In the genomic region with DNA sequence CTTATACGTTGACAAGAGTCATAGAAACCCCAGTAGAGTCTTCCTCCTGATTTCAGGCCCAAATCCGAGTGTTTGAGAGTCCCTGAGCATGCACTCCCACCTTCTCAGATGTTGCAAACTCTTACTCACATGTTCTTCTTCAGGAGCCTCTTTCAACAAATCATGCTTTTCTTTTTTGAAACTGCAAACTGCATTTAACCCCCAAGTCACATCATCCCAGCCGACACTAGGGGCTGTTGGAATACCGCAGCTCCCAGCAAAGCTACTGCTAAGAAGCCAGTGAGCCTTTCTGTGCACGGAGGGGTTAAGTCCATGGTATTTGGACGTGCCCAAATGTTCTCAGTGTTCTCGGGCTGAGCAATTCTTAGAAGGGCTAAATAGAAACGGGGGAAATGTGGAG, we compare ENCODE assay signal across 9 cellular contexts.
DNase-seq lines count a peak whose midpoint lies in the region; ATAC-seq and TF ChIP-seq lines count a peak whose summit lies in the region.
"Had no signal": no experiment of that assay in that cellular context is flagged by ENCODE, and none has a peak within 500 bp of the region (broad histone marks: within the 10 kb centered on the region; RNA-seq: fewer than 3 reads in every experiment).

No MANE protein-coding gene starts in this region.

- CTCF ChIA-PET in HEK293 (lab: Yijun Ruan, JAX) = no interaction called here

- no peaks in the 10 kb centered on the region for H3K27me3 ChIP-seq in gastrocnemius medialis

- H3K36me3 ChIP-seq in HEK293 (ENCODE audit: control insufficient read depth in 2 of 2, insufficient read depth in 1 of 2, low read length in 2 of 2) (no peaks in the 10 kb centered on the region), gastrocnemius medialis (no peaks in the 10 kb centered on the region)

- H3K4me3 ChIP-seq in HEK293 (ENCODE audit: low read depth, low read length) (no peak overlapping the region), gastrocnemius medialis (peak overlapping the region; percentile 20 to 46 (median 38))

- H3K36me3 Mint-ChIP-seq in chondrocyte (ENCODE audit: low read depth) = peaks cover 2% of the 10 kb centered on the region

- POLR2A ChIA-PET in HEK293 (lab: Yijun Ruan, JAX) = no interaction called here

- TF ChIP-seq CTCF in HEK293 (tag by site-specific recombination; IDR thresholded peaks at IDR 0.05) (peak; percentile 58; the same call in 1 of the 2 replicates), chondrocyte (IDR thresholded peaks at IDR 0.05) (peak; percentile 61), gastrocnemius medialis (IDR thresholded peaks at IDR 0.05 in 4 of 5, conservative IDR thresholded peaks at IDR 0.05 in 1 of 5) (no peak)

- H3K27me3 Mint-ChIP-seq in chondrocyte (ENCODE audit: low read depth) = no peaks in the 10 kb centered on the region

- peak overlapping the region; percentile 88 for H3K27ac Mint-ChIP-seq in chondrocyte (ENCODE audit: unreplicated experiment)

- peak overlapping the region; percentile 62 for H3K4me3 Mint-ChIP-seq in chondrocyte (ENCODE audit: unreplicated experiment)

- no peak for TF ChIP-seq POLR2A in gastrocnemius medialis (IDR thresholded peaks at IDR 0.05)

- peak overlapping the region; percentile 92 for H3K27ac ChIP-seq in HEK293 (ENCODE audit: extremely low read depth, low read depth, low read length)
- H3K27ac ChIP-seq in gastrocnemius medialis = peak overlapping the region; percentile 83 to 91 (median 85)

- H3K4me1 ChIP-seq in HEK293 (ENCODE audit: control insufficient read depth, insufficient read depth, low read length) (peaks cover 11% of the 10 kb centered on the region), gastrocnemius medialis (peaks cover 43 to 64% of the 10 kb centered on the region in 2 donors)

- DNase-seq in chondrocyte (ENCODE audit: low spot score) = no peak
- DNase-seq in iPS-NIHi7 (ENCODE audit: extremely low spot score) = peak; percentile 50
- peak in 1 of 2 donors; percentile 55 for DNase-seq in gastrocnemius medialis
- DNase-seq in T-helper 9 cell = no peak
- no peak for DNase-seq in epidermal melanocyte (ENCODE audit: insufficient read length, low spot score)
- DNase-seq: MM.1S had no signal

- ATAC-seq in gastrocnemius medialis = peak; percentile 23 to 59
- no peak for ATAC-seq in GM19455 (IDR thresholded peaks at IDR 0.05; ENCODE audit: unreplicated experiment)
- ATAC-seq in GM21723 (IDR thresholded peaks at IDR 0.05; ENCODE audit: unreplicated experiment) = no peak

- no peaks in the 10 kb centered on the region for H3K9me3 Mint-ChIP-seq in chondrocyte (ENCODE audit: low read depth)

- intact Hi-C loops in gastrocnemius medialis (cut with DNase I; ENCODE audit: low total_unique reads) = loop anchor here (2.0 to 5.0 kb wide), 4 partner anchors 16 to 324 kb away; no protein-coding TSS in a partner anchor

- H3K9me3 ChIP-seq in HEK293 (ENCODE audit: control insufficient read depth, insufficient read depth, low read depth, low read length) = no peaks in the 10 kb centered on the region
- H3K9me3 ChIP-seq in gastrocnemius medialis = no peaks in the 10 kb centered on the region

- in situ Hi-C loops in gastrocnemius medialis (cut with MboI; ENCODE audit: low sequenced_read_pairs in 4 of 4) = no loop called here

- H3K4me1 Mint-ChIP-seq in chondrocyte (ENCODE audit: low read depth) = peaks cover 47% of the 10 kb centered on the region

TF ChIP-seq in HEK293, 187 proteins besides CTCF, POLR2A, EP300 and RAD21:
- TF ChIP-seq, protein P1, sequence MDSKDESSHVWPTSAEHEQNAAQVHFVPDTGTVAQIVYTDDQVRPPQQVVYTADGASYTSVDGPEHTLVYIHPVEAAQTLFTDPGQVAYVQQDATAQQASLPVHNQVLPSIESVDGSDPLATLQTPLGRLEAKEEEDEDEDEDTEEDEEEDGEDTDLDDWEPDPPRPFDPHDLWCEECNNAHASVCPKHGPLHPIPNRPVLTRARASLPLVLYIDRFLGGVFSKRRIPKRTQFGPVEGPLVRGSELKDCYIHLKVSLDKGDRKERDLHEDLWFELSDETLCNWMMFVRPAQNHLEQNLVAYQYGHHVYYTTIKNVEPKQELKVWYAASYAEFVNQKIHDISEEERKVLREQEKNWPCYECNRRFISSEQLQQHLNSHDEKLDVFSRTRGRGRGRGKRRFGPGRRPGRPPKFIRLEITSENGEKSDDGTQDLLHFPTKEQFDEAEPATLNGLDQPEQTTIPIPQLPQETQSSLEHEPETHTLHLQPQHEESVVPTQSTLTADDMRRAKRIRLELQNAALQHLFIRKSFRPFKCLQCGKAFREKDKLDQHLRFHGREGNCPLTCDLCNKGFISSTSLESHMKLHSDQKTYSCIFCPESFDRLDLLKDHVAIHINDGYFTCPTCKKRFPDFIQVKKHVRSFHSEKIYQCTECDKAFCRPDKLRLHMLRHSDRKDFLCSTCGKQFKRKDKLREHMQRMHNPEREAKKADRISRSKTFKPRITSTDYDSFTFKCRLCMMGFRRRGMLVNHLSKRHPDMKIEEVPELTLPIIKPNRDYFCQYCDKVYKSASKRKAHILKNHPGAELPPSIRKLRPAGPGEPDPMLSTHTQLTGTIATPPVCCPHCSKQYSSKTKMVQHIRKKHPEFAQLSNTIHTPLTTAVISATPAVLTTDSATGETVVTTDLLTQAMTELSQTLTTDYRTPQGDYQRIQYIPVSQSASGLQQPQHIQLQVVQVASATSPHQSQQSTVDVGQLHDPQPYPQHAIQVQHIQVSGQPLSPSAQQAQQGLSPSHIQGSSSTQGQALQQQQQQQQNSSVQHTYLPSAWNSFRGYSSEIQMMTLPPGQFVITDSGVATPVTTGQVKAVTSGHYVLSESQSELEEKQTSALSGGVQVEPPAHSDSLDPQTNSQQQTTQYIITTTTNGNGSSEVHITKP (tag by site-specific recombination; IDR thresholded peaks at IDR 0.05) = peak; percentile 57
- TF ChIP-seq TRIM28 (IDR thresholded peaks at IDR 0.05; ENCODE audit: borderline replicate concordance, low read length) (0 out of 2 replicates have a peak, but pooled peaks have one; percentile 20), ZSCAN16 (tag by site-specific recombination; IDR thresholded peaks at IDR 0.05) (no peak)

Comparison
In these comparisons a context has a peak if more than half of its experiments do, and no peak if none do; other contexts are left out.
1. CTCF ChIP-seq: peak in HEK293 (single experiment) and chondrocyte (single experiment); none in gastrocnemius medialis (0 of 5).
2. ATAC-seq: peak in gastrocnemius medialis (2 of 2); none in GM19455 (single experiment) and GM21723 (single experiment).